Comparison of ENCODE assay signal across 1 cellular context in genomic region chr19:29615891-29616425, GRCh38.
TF ChIP-seq lines count a peak whose summit lies in the region.

No MANE protein-coding gene starts in this region.

TF ChIP-seq in HepG2, 621 proteins besides CTCF, POLR2A, EP300 and RAD21:
- no peak for TF ChIP-seq FIP1L1 (IDR thresholded peaks at IDR 0.05; ENCODE audit: borderline replicate concordance, insufficient read depth, low read depth, low read length)
- TF ChIP-seq RBFOX2 (IDR thresholded peaks at IDR 0.05; ENCODE audit: low read depth, low read length), result 0 out of 2 replicates have a peak, but pooled peaks have one; percentile 19
- no peak for TF ChIP-seq ATF2 (CRISPR knock-in tag; IDR thresholded peaks at IDR 0.05)
